Comparison of ENCODE assay signal across 8 cellular contexts in the genomic region with DNA sequence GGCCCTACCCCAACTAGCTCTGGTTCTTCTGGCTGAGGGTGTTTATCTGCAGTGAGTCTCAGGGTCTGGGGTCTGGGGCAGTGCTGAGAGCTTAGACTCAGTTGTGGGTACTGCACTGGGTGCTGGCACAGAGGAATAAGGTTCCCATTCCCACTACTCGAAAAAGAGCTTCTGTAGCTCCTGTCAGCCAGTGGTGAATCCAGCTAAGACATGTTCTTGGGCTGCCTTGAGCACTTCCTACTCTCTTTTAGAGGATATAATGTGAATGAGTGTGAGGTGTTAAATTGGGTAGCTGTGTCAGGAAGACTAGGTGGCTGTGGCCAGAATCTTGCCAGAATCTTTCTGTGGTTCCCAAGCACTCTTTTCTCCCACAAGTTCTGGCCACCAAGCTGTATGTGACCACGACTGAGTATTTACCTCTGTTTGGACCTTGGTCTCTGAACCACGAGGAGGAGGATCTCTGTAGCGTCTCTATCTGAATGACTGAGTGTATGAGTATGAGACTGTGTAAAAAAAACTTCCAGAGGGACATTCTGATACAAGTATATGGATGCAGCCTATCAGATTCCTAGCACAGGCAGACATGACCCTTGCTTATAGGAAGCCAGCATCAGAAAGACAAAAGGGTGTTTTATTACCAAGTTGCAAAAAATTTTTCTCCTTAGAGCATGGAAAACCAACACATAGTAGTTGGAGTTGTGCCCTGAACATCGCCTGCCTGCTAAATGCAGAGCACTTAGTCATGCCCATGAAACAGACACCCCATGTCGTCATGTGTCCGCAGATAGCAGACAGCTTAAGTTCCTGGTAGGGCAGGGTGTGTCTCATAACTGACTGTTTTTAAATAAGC. TPM values are rescaled to one million over a fixed set of nuclear protein-coding genes. Genes with fewer than 3 reads are reported as not detected.
DNase-seq lines count a peak whose midpoint lies in the region; ATAC-seq and TF ChIP-seq lines count a peak whose summit lies in the region.

No MANE protein-coding gene starts in this region.

- peaks cover 14% of the 10 kb centered on the region for H3K4me1 Mint-ChIP-seq in activated naive CD8-positive, alpha-beta T cell treated with anti-CD3 and anti-CD28 coated beads, Interleukin-2, amount 10 ng/mL, durations not matched to agents 7 days and 5 days
- H3K4me1 Mint-ChIP-seq in activated naive CD8-positive, alpha-beta T cell treated with anti-CD3 and anti-CD28 coated beads for 36 hours, result peaks cover 20% of the 10 kb centered on the region

- H3K9me3 ChIP-seq in breast epithelium, result no peaks in the 10 kb centered on the region
- no peaks in the 10 kb centered on the region for H3K9me3 ChIP-seq in upper lobe of right lung

- H3K4me3 Mint-ChIP-seq in activated naive CD8-positive, alpha-beta T cell treated with anti-CD3 and anti-CD28 coated beads, Interleukin-2, amount 10 ng/mL, durations not matched to agents 7 days and 5 days, result no peak overlapping the region
- no peak overlapping the region for H3K4me3 Mint-ChIP-seq in activated naive CD8-positive, alpha-beta T cell treated with anti-CD3 and anti-CD28 coated beads for 36 hours

- ATAC-seq in activated naive CD8-positive, alpha-beta T cell treated with anti-CD3 and anti-CD28 coated beads, Interleukin-2, amount 10 ng/mL, durations not matched to agents 7 days and 5 days (ENCODE audit: low read depth), result peak; percentile 36
- peak; percentile 93 for ATAC-seq in upper lobe of right lung

- no peaks in the 10 kb centered on the region for H3K27me3 Mint-ChIP-seq in activated naive CD8-positive, alpha-beta T cell treated with anti-CD3 and anti-CD28 coated beads, Interleukin-2, amount 10 ng/mL, durations not matched to agents 7 days and 5 days
- no peaks in the 10 kb centered on the region for H3K27me3 Mint-ChIP-seq in activated naive CD8-positive, alpha-beta T cell treated with anti-CD3 and anti-CD28 coated beads for 36 hours

- H3K27ac Mint-ChIP-seq in activated naive CD8-positive, alpha-beta T cell treated with anti-CD3 and anti-CD28 coated beads, Interleukin-2, amount 10 ng/mL, durations not matched to agents 7 days and 5 days, result no peak overlapping the region
- no peak overlapping the region for H3K27ac Mint-ChIP-seq in activated naive CD8-positive, alpha-beta T cell treated with anti-CD3 and anti-CD28 coated beads for 36 hours

- TF ChIP-seq POLR2A in breast epithelium (IDR thresholded peaks at IDR 0.05) (no peak), lower leg skin (IDR thresholded peaks at IDR 0.05) (no peak)

- peaks cover 5% of the 10 kb centered on the region for H3K36me3 Mint-ChIP-seq in activated naive CD8-positive, alpha-beta T cell treated with anti-CD3 and anti-CD28 coated beads, Interleukin-2, amount 10 ng/mL, durations not matched to agents 7 days and 5 days
- peaks cover 13% of the 10 kb centered on the region for H3K36me3 Mint-ChIP-seq in activated naive CD8-positive, alpha-beta T cell treated with anti-CD3 and anti-CD28 coated beads for 36 hours

- POLR2A ChIA-PET in activated naive CD8-positive, alpha-beta T cell treated with anti-CD3 and anti-CD28 coated beads, Interleukin-2, amount 10 ng/mL, durations not matched to agents 7 days and 5 days (lab: Charles Lee), result interaction anchor here (0.5 to 1.2 kb wide), 2 partner anchors 39 to 339 kb away, joined by 4 to 5 read pairs; no protein-coding TSS in a partner anchor

- H3K27ac ChIP-seq in breast epithelium (peak overlapping the region; percentile 81 to 87), upper lobe of right lung (peak overlapping the region; percentile 33)

- WGBS in lower leg skin, 2 donors, result 11 to 16% methylated on average over 7 of the region's 7 CpGs

- no peak for TF ChIP-seq CTCF in breast epithelium (IDR thresholded peaks at IDR 0.05)
- no peak for TF ChIP-seq CTCF in lower leg skin (IDR thresholded peaks at IDR 0.05)
- no peak for TF ChIP-seq CTCF in upper lobe of right lung (IDR thresholded peaks at IDR 0.05)

- H3K36me3 ChIP-seq in breast epithelium (no peaks in the 10 kb centered on the region), upper lobe of right lung (no peaks in the 10 kb centered on the region)

- H3K27me3 ChIP-seq in breast epithelium (no peaks in the 10 kb centered on the region), upper lobe of right lung (no peaks in the 10 kb centered on the region)

- H3K9me3 Mint-ChIP-seq in activated naive CD8-positive, alpha-beta T cell treated with anti-CD3 and anti-CD28 coated beads, Interleukin-2, amount 10 ng/mL, durations not matched to agents 7 days and 5 days, result no peaks in the 10 kb centered on the region
- no peaks in the 10 kb centered on the region for H3K9me3 Mint-ChIP-seq in activated naive CD8-positive, alpha-beta T cell treated with anti-CD3 and anti-CD28 coated beads for 36 hours

- no peak for DNase-seq in activated naive CD8-positive, alpha-beta T cell treated with anti-CD3 and anti-CD28 coated beads, Interleukin-2, amount 10 ng/mL, durations not matched to agents 7 days and 5 days
- no peak for DNase-seq in activated naive CD8-positive, alpha-beta T cell treated with anti-CD3 and anti-CD28 coated beads for 36 hours
- DNase-seq in breast epithelium (ENCODE audit: low spot score in 2 of 2), result peak in 1 of 2 donors; percentile 59
- peak; percentile 83 to 90 for DNase-seq in lower leg skin (ENCODE audit: low spot score in 2 of 2)
- DNase-seq in upper lobe of right lung, result no peak
- no peak for DNase-seq in effector CD8-positive, alpha-beta T cell (lab: John Stamatoyannopoulos, UW)
- no peak for DNase-seq in DMS153 (lab: John Stamatoyannopoulos, UW)
- DNase-seq in activated CD4-positive, alpha-beta T cell treated with anti-CD3 and anti-CD28 coated beads, Interleukin-2, amount 50 U/mL, for 4 hours, result no peak

- H3K4me1 ChIP-seq in breast epithelium (no peaks in the 10 kb centered on the region), upper lobe of right lung (peaks cover 18% of the 10 kb centered on the region)

- no peak overlapping the region for H3K4me3 ChIP-seq in breast epithelium
- no peak overlapping the region for H3K4me3 ChIP-seq in lower leg skin (ENCODE audit: low read depth, poor library complexity, severe bottlenecking)
- H3K4me3 ChIP-seq in upper lobe of right lung, result no peak overlapping the region

- intact Hi-C loops in breast epithelium (cut with DNase I; ENCODE audit: low total_unique reads) (no loop called here), lower leg skin (cut with DNase I; ENCODE audit: low total_unique reads) (no loop called here), upper lobe of right lung (cut with DNase I) (no loop called here)

RNA-seq across cellular contexts. Expression of gene DAG1, which starts 30.6 kb away (rescaled TPM):
- 10 to 100 TPM; 14.1 to 17.5 TPM for total RNA-seq in activated naive CD8-positive, alpha-beta T cell treated with anti-CD3 and anti-CD28 coated beads, Interleukin-2, amount 10 ng/mL, durations not matched to agents 7 days and 5 days
- total RNA-seq in activated naive CD8-positive, alpha-beta T cell treated with anti-CD3 and anti-CD28 coated beads for 36 hours, result 10 to 100 TPM; 10.8 to 12.3 TPM
- 10 to 100 TPM; 37.1 to 56.6 (median 44.6) TPM for total RNA-seq in breast epithelium
- 10 to 100 TPM; 43.0 to 88.0 (median 65.5) TPM for total RNA-seq in lower leg skin
- total RNA-seq in upper lobe of right lung, result 88.2 TPM

RNA-seq across cellular contexts. Expression of gene BSN, which starts 53.6 kb away (rescaled TPM):
- under 1 TPM; 0.08 to 0.14 TPM for total RNA-seq in activated naive CD8-positive, alpha-beta T cell treated with anti-CD3 and anti-CD28 coated beads, Interleukin-2, amount 10 ng/mL, durations not matched to agents 7 days and 5 days
- under 1 TPM; 0.10 to 0.35 TPM for total RNA-seq in activated naive CD8-positive, alpha-beta T cell treated with anti-CD3 and anti-CD28 coated beads for 36 hours
- total RNA-seq in breast epithelium (under 1 TPM; 0.15 to 0.48 (median 0.33) TPM), lower leg skin (under 1 TPM; 0.04 to 0.36 (median 0.14) TPM), upper lobe of right lung (0.43 TPM)

Comparison
In these comparisons a context has a peak if more than half of its experiments do, and no peak if none do; other contexts are left out.
1. DNase-seq: peak in lower leg skin (2 of 2); none in activated naive CD8-positive, alpha-beta T cell treated with anti-CD3 and anti-CD28 coated beads, Interleukin-2, amount 10 ng/mL, durations not matched to agents 7 days and 5 days (single experiment), activated naive CD8-positive, alpha-beta T cell treated with anti-CD3 and anti-CD28 coated beads for 36 hours (single experiment), upper lobe of right lung (single experiment), effector CD8-positive, alpha-beta T cell (single experiment), DMS153 (single experiment) and activated CD4-positive, alpha-beta T cell treated with anti-CD3 and anti-CD28 coated beads, Interleukin-2, amount 50 U/mL, for 4 hours (0 of 2).